ENCODE assay signal across 1 cellular context in genomic region chr6:26550250-26550993, GRCh38.
TF ChIP-seq lines count a peak whose summit lies in the region.

No MANE protein-coding gene starts in this region.

TF ChIP-seq in K562, 482 proteins besides CTCF, POLR2A, EP300 and RAD21 (continued from another document and continues in another):
- TF ChIP-seq TSHZ1 (CRISPR knock-in tag; IDR thresholded peaks at IDR 0.05), result peak; percentile 80; the same call in 1 of the 2 replicates
- no peak for TF ChIP-seq NR1H2 (CRISPR knock-in tag; IDR thresholded peaks at IDR 0.05)
- TF ChIP-seq NFE2L1 (tag; IDR thresholded peaks at IDR 0.05; ENCODE audit: borderline replicate concordance, low read depth), result peak; percentile 49
- no peak for TF ChIP-seq ZBED1 (IDR thresholded peaks at IDR 0.05)
- TF ChIP-seq, protein P1, sequence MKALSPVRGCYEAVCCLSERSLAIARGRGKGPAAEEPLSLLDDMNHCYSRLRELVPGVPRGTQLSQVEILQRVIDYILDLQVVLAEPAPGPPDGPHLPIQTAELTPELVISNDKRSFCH (CRISPR knock-in tag; IDR thresholded peaks at IDR 0.05), result peak; percentile 43; the same call in 1 of the 2 replicates
- TF ChIP-seq, protein P1 (tag; IDR thresholded peaks at IDR 0.05), result no peak
- peak; percentile 81 for TF ChIP-seq IRF9 (tag; IDR thresholded peaks at IDR 0.05)
- TF ChIP-seq ZNF75A (CRISPR knock-in tag; IDR thresholded peaks at IDR 0.05), result no peak
- TF ChIP-seq SMARCE1 (IDR thresholded peaks at IDR 0.05), result no peak
- TF ChIP-seq HINFP (tag; conservative IDR thresholded peaks at IDR 0.05; ENCODE audit: low read depth), result peak; percentile 64
- no peak for TF ChIP-seq NCOA2 (IDR thresholded peaks at IDR 0.05; ENCODE audit: partially characterized antibody in 2 of 2)
- no peak for TF ChIP-seq NCOA4 (IDR thresholded peaks at IDR 0.05; ENCODE audit: partially characterized antibody)
- TF ChIP-seq PRMT5 (CRISPR knock-in tag; IDR thresholded peaks at IDR 0.05), result no peak
- no peak for TF ChIP-seq CREBBP (IDR thresholded peaks at IDR 0.05; ENCODE audit: low read depth, low read length)
- peak; percentile 92 for TF ChIP-seq PTRF (tag; IDR thresholded peaks at IDR 0.05)
- TF ChIP-seq RBFOX2 (IDR thresholded peaks at IDR 0.05; ENCODE audit: low read depth, low read length), result peak; percentile 57
- TF ChIP-seq RBM39 (optimal IDR thresholded peaks at IDR 0.05; ENCODE audit: low read depth, low read length), result no peak
- TF ChIP-seq RFX1 (IDR thresholded peaks at IDR 0.05), result no peak
- TF ChIP-seq ELF4 (CRISPR knock-in tag; IDR thresholded peaks at IDR 0.05), result no peak
- no peak for TF ChIP-seq RNF2 (IDR thresholded peaks at IDR 0.05)
- no peak for TF ChIP-seq PHF21A (IDR thresholded peaks at IDR 0.05; ENCODE audit: borderline replicate concordance, low read depth)
- TF ChIP-seq MTA1 (IDR thresholded peaks at IDR 0.05; ENCODE audit: borderline replicate concordance), result 0 out of 2 replicates have a peak, but pooled peaks have one; percentile 26
- TF ChIP-seq EZH2 (IDR thresholded peaks at IDR 0.05; ENCODE audit: borderline replicate concordance, low read depth, low read length), result no peak
- TF ChIP-seq PHF20 (IDR thresholded peaks at IDR 0.05; ENCODE audit: partially characterized antibody), result no peak
- TF ChIP-seq MAFG (tag; conservative IDR thresholded peaks at IDR 0.05), result no peak
- peak; percentile 78 for TF ChIP-seq ZNF449 (CRISPR knock-in tag; IDR thresholded peaks at IDR 0.05)
- TF ChIP-seq THRA (IDR thresholded peaks at IDR 0.05), result no peak
- TF ChIP-seq POLR2AphosphoS5 (IDR thresholded peaks at IDR 0.05; ENCODE audit: control insufficient read depth, insufficient read depth, low read depth, low read length), result no peak
- no peak for TF ChIP-seq RBM14 (IDR thresholded peaks at IDR 0.05; ENCODE audit: borderline replicate concordance, insufficient read depth, low read depth, low read length)
- TF ChIP-seq ZNF324 (CRISPR knock-in tag; IDR thresholded peaks at IDR 0.05), result 0 out of 2 replicates have a peak, but pooled peaks have one; percentile 14
- TF ChIP-seq, protein P2, sequence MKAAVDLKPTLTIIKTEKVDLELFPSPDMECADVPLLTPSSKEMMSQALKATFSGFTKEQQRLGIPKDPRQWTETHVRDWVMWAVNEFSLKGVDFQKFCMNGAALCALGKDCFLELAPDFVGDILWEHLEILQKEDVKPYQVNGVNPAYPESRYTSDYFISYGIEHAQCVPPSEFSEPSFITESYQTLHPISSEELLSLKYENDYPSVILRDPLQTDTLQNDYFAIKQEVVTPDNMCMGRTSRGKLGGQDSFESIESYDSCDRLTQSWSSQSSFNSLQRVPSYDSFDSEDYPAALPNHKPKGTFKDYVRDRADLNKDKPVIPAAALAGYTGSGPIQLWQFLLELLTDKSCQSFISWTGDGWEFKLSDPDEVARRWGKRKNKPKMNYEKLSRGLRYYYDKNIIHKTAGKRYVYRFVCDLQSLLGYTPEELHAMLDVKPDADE (conservative IDR thresholded peaks at IDR 0.05; ENCODE audit: control insufficient read depth, low read depth, low read length), result no peak
- no peak for TF ChIP-seq MYNN (IDR thresholded peaks at IDR 0.05)
- no peak for TF ChIP-seq MYNN (CRISPR knock-in tag; IDR thresholded peaks at IDR 0.05)
- no peak for TF ChIP-seq PRPF4 (IDR thresholded peaks at IDR 0.05; ENCODE audit: insufficient read depth, low read depth, low read length, poor library complexity, severe bottlenecking)
- no peak for TF ChIP-seq ZNF3 (CRISPR knock-in tag; IDR thresholded peaks at IDR 0.05)
- TF ChIP-seq, protein P3, sequence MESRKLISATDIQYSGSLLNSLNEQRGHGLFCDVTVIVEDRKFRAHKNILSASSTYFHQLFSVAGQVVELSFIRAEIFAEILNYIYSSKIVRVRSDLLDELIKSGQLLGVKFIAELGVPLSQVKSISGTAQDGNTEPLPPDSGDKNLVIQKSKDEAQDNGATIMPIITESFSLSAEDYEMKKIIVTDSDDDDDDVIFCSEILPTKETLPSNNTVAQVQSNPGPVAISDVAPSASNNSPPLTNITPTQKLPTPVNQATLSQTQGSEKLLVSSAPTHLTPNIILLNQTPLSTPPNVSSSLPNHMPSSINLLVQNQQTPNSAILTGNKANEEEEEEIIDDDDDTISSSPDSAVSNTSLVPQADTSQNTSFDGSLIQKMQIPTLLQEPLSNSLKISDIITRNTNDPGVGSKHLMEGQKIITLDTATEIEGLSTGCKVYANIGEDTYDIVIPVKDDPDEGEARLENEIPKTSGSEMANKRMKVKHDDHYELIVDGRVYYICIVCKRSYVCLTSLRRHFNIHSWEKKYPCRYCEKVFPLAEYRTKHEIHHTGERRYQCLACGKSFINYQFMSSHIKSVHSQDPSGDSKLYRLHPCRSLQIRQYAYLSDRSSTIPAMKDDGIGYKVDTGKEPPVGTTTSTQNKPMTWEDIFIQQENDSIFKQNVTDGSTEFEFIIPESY (CRISPR knock-in tag; IDR thresholded peaks at IDR 0.05), result peak; percentile 83
- 0 out of 6 replicates have a peak, but pooled peaks of 2 of the 3 experiments have one; percentile 9 to 54 for TF ChIP-seq ZBTB11 (CRISPR knock-in tag; IDR thresholded peaks at IDR 0.05)
- no peak for TF ChIP-seq MED1 (CRISPR knock-in tag; IDR thresholded peaks at IDR 0.05; ENCODE audit: borderline replicate concordance)
- TF ChIP-seq GTF2A2 (tag; IDR thresholded peaks at IDR 0.05), result peak; percentile 65
- TF ChIP-seq, protein P4, sequence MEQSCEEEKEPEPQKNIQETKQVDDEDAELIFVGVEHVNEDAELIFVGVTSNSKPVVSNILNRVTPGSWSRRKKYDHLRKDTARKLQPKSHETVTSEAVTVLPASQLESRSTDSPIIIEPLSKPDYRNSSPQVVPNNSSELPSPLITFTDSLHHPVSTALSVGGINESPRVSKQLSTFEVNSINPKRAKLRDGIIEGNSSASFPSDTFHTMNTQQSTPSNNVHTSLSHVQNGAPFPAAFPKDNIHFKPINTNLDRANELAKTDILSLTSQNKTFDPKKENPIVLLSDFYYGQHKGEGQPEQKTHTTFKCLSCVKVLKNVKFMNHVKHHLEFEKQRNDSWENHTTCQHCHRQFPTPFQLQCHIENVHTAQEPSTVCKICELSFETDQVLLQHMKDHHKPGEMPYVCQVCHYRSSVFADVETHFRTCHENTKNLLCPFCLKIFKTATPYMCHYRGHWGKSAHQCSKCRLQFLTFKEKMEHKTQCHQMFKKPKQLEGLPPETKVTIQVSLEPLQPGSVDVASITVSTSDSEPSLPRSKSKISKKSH (CRISPR knock-in tag; IDR thresholded peaks at IDR 0.05), result no peak
- TF ChIP-seq ZNF717 (CRISPR knock-in tag; IDR thresholded peaks at IDR 0.05), result no peak
- no peak for TF ChIP-seq SNIP1 (IDR thresholded peaks at IDR 0.05; ENCODE audit: low read depth)
- no peak for TF ChIP-seq CTBP1 (IDR thresholded peaks at IDR 0.05; ENCODE audit: borderline replicate concordance)
- no peak for TF ChIP-seq CBX3 (IDR thresholded peaks at IDR 0.05; ENCODE audit: borderline replicate concordance in 1 of 2, low read length in 2 of 2)
- TF ChIP-seq, protein P5, sequence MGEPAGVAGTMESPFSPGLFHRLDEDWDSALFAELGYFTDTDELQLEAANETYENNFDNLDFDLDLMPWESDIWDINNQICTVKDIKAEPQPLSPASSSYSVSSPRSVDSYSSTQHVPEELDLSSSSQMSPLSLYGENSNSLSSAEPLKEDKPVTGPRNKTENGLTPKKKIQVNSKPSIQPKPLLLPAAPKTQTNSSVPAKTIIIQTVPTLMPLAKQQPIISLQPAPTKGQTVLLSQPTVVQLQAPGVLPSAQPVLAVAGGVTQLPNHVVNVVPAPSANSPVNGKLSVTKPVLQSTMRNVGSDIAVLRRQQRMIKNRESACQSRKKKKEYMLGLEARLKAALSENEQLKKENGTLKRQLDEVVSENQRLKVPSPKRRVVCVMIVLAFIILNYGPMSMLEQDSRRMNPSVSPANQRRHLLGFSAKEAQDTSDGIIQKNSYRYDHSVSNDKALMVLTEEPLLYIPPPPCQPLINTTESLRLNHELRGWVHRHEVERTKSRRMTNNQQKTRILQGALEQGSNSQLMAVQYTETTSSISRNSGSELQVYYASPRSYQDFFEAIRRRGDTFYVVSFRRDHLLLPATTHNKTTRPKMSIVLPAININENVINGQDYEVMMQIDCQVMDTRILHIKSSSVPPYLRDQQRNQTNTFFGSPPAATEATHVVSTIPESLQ (CRISPR knock-in tag; IDR thresholded peaks at IDR 0.05), result no peak
